1 cellular context compared by ENCODE assay signal in the genomic region with DNA sequence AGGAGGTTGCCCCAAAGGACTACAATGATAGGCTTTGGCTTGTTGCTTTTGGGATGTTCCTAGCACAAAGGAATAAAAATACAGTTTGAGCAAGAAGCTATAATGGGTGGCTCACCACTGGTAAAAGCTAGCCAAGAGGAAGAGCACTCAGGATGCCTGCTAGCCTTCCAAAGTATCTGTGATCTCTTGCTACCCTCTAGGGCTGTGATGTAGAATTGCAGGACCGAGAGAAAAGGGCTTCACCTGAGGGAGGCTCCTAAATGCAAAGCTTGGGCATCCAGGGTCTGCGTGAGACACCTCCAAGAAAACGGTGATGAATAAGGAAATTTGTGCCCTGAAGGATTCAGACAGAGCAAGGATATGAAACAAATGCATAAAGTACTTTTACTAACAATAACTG.
TF ChIP-seq lines count a peak whose summit lies in the region.

No MANE protein-coding gene starts in this region.

TF ChIP-seq in GM12878, 131 proteins besides CTCF, POLR2A, EP300 and RAD21:
- TF ChIP-seq EZH2 (IDR thresholded peaks at IDR 0.05; ENCODE audit: borderline replicate concordance, control insufficient read depth, low read depth, low read length) (no peak), RFX5 (IDR thresholded peaks at IDR 0.05; ENCODE audit: low read depth, low read length) (no peak), SMC3 (IDR thresholded peaks at IDR 0.05; ENCODE audit: borderline replicate concordance, low read length) (peak; percentile 90), YY1 (IDR thresholded peaks at IDR 0.05; ENCODE audit: low read depth, low read length) (0 out of 2 replicates have a peak, but pooled peaks have one; percentile 33), MYB (IDR thresholded peaks at IDR 0.05; ENCODE audit: borderline replicate concordance, low read depth, low read length) (no peak), FOXM1 (IDR thresholded peaks at IDR 0.05; ENCODE audit: low read depth, low read length) (0 out of 2 replicates have a peak, but pooled peaks have one; percentile 17), SUZ12 (IDR thresholded peaks at IDR 0.05; ENCODE audit: unreplicated experiment) (no peak), TBL1XR1 (IDR thresholded peaks at IDR 0.05; ENCODE audit: low read depth, low read length) (no peak)
